In genomic region chr7:103348452-103348851, GRCh38 we compare ENCODE assay signal across 8 cellular contexts. TPM values are rescaled to one million over a fixed set of nuclear protein-coding genes. Genes with fewer than 3 reads are reported as not detected.
DNase-seq lines count a peak whose midpoint lies in the region; ATAC-seq, FAIRE-seq and TF ChIP-seq lines count a peak whose summit lies in the region.

No MANE protein-coding gene starts in this region.

- H3K36me3 ChIP-seq in testis (ENCODE audit: low read depth, missing control alignments): no peaks in the 10 kb centered on the region

- H3K36me3 Mint-ChIP-seq in activated CD8-positive, alpha-beta memory T cell treated with anti-CD3 and anti-CD28 coated beads, Interleukin-2, amount 10 ng/mL, durations not matched to agents 7 days and 5 days: peaks cover 31% of the 10 kb centered on the region
- H3K36me3 Mint-ChIP-seq in activated CD4-positive, alpha-beta memory T cell treated with anti-CD3 and anti-CD28 coated beads for 36 hours: peaks cover 35% of the 10 kb centered on the region

- intact Hi-C loops in activated CD4-positive, alpha-beta memory T cell treated with anti-CD3 and anti-CD28 coated beads for 36 hours (cut with micrococcal nuclease): loop anchor here (2.0 to 10.0 kb wide), 5 partner anchors 68 to 1664 kb away; partner anchors contain the start of genes ARMC10, FBXL13, KMT2E and NAPEPLD
- intact Hi-C loops in testis (cut with DNase I; ENCODE audit: low total_unique reads): no loop called here

- no peak for ATAC-seq in activated CD8-positive, alpha-beta memory T cell treated with anti-CD3 and anti-CD28 coated beads, Interleukin-2, amount 10 ng/mL, durations not matched to agents 7 days and 5 days
- ATAC-seq in activated CD4-positive, CD25-positive, alpha-beta regulatory T cell treated with anti-CD3 and anti-CD28 coated beads, Interleukin-2, amount 50 U/mL, for 24 hours: no peak
- ATAC-seq in GM21528 (IDR thresholded peaks at IDR 0.05; ENCODE audit: low FRiP score, unreplicated experiment): no peak

- H3K4me1 ChIP-seq in testis: peaks cover 19% of the 10 kb centered on the region

- H3K27ac Mint-ChIP-seq in activated CD8-positive, alpha-beta memory T cell treated with anti-CD3 and anti-CD28 coated beads, Interleukin-2, amount 10 ng/mL, durations not matched to agents 7 days and 5 days: peak overlapping the region; percentile 86
- H3K27ac Mint-ChIP-seq in activated CD4-positive, alpha-beta memory T cell treated with anti-CD3 and anti-CD28 coated beads for 36 hours: peak overlapping the region; percentile 88

- no peak for FAIRE-seq in GM12891 (lab: Jason Lieb, UNC)

- H3K4me3 ChIP-seq in iPS-18c (ENCODE audit: insufficient read depth, low read depth, low read length): peak overlapping the region; percentile 96
- H3K4me3 ChIP-seq in testis: peak overlapping the region; percentile 70 to 90

- no peak for TF ChIP-seq POLR2A in testis (IDR thresholded peaks at IDR 0.05)
- no peak for TF ChIP-seq POLR2A in GM12891 (IDR thresholded peaks at IDR 0.05; ENCODE audit: low read depth, low read length)

- H3K4me1 Mint-ChIP-seq in activated CD8-positive, alpha-beta memory T cell treated with anti-CD3 and anti-CD28 coated beads, Interleukin-2, amount 10 ng/mL, durations not matched to agents 7 days and 5 days: peaks cover 62% of the 10 kb centered on the region
- peaks cover 59% of the 10 kb centered on the region for H3K4me1 Mint-ChIP-seq in activated CD4-positive, alpha-beta memory T cell treated with anti-CD3 and anti-CD28 coated beads for 36 hours (ENCODE audit: low read depth)

- H3K27me3 ChIP-seq in testis: no peaks in the 10 kb centered on the region

- peak overlapping the region; percentile 99 for H3K4me3 Mint-ChIP-seq in activated CD8-positive, alpha-beta memory T cell treated with anti-CD3 and anti-CD28 coated beads, Interleukin-2, amount 10 ng/mL, durations not matched to agents 7 days and 5 days
- peak overlapping the region; percentile 91 for H3K4me3 Mint-ChIP-seq in activated CD4-positive, alpha-beta memory T cell treated with anti-CD3 and anti-CD28 coated beads for 36 hours

- H3K9me3 ChIP-seq in iPS-18c (ENCODE audit: control insufficient read depth, insufficient read depth, low read length) (no peaks in the 10 kb centered on the region), testis (no peaks in the 10 kb centered on the region)

- DNase-seq in activated CD8-positive, alpha-beta memory T cell treated with anti-CD3 and anti-CD28 coated beads, Interleukin-2, amount 10 ng/mL, durations not matched to agents 7 days and 5 days: peak; percentile 52
- no peak for DNase-seq in activated CD8-positive, alpha-beta memory T cell treated with anti-CD3 and anti-CD28 coated beads, Interleukin-2, amount 50 U/mL, for 4 hours
- DNase-seq in activated CD4-positive, alpha-beta memory T cell treated with anti-CD3 and anti-CD28 coated beads for 36 hours: peak; percentile 30
- DNase-seq in testis: no peak
- DNase-seq in GM12891 (ENCODE audit: insufficient read length, low spot score): no peak

- 12 to 22% methylated on average over 13 of the region's 13 CpGs for WGBS in testis, 2 donors

- H3K27ac ChIP-seq in testis: peak overlapping the region in 1 of 2 donors; percentile 74

- POLR2A ChIA-PET in activated CD4-positive, alpha-beta memory T cell treated with anti-CD3 and anti-CD28 coated beads for 36 hours (lab: Charles Lee): interaction anchor here (1.1 to 1.6 kb wide), 2 partner anchors 41 to 274 kb away, joined by 4 to 6 read pairs; partner anchors contain the start of genes ARMC10 and FBXL13

- TF ChIP-seq CTCF in testis (IDR thresholded peaks at IDR 0.05): no peak

- no peaks in the 10 kb centered on the region for H3K27me3 Mint-ChIP-seq in activated CD8-positive, alpha-beta memory T cell treated with anti-CD3 and anti-CD28 coated beads, Interleukin-2, amount 10 ng/mL, durations not matched to agents 7 days and 5 days
- no peaks in the 10 kb centered on the region for H3K27me3 Mint-ChIP-seq in activated CD4-positive, alpha-beta memory T cell treated with anti-CD3 and anti-CD28 coated beads for 36 hours

- CTCF ChIA-PET in activated CD8-positive, alpha-beta memory T cell treated with anti-CD3 and anti-CD28 coated beads, Interleukin-2, amount 10 ng/mL, durations not matched to agents 7 days and 5 days (lab: Charles Lee): interaction anchor here (0.9 to 1.7 kb wide), 3 partner anchors 10 to 1570 kb away, joined by 3 read pairs; no protein-coding TSS in a partner anchor
- CTCF ChIA-PET in activated CD4-positive, alpha-beta memory T cell treated with anti-CD3 and anti-CD28 coated beads for 36 hours (lab: Charles Lee): interaction anchor here (1.1 to 1.7 kb wide), 2 partner anchors 21 to 50 kb away, joined by 3 to 7 read pairs; no protein-coding TSS in a partner anchor

- no peaks in the 10 kb centered on the region for H3K9me3 Mint-ChIP-seq in activated CD8-positive, alpha-beta memory T cell treated with anti-CD3 and anti-CD28 coated beads, Interleukin-2, amount 10 ng/mL, durations not matched to agents 7 days and 5 days (ENCODE audit: low read depth)
- H3K9me3 Mint-ChIP-seq in activated CD4-positive, alpha-beta memory T cell treated with anti-CD3 and anti-CD28 coated beads for 36 hours: no peaks in the 10 kb centered on the region

TF ChIP-seq in GM12891, 5 proteins besides CTCF, POLR2A, EP300 and RAD21:
- TF ChIP-seq TAF1 (IDR thresholded peaks at IDR 0.05; ENCODE audit: low read depth, low read length) (no peak), POLR2AphosphoS5 (IDR thresholded peaks at IDR 0.05; ENCODE audit: low read depth, low read length) (no peak), POU2F2 (IDR thresholded peaks at IDR 0.05; ENCODE audit: low read depth, low read length) (no peak), SPI1 (IDR thresholded peaks at IDR 0.05; ENCODE audit: low read depth, low read length) (no peak), PAX5 (IDR thresholded peaks at IDR 0.05; ENCODE audit: insufficient read depth, low read length, severe bottlenecking) (no peak)
TF ChIP-seq in GM12891: peak in this region for 0.

RNA-seq across cellular contexts. Expression of gene PSMC2, which starts 1.0 kb away (rescaled TPM):
- 100 to 1,000 TPM; 138 to 195 TPM for total RNA-seq in activated CD8-positive, alpha-beta memory T cell treated with anti-CD3 and anti-CD28 coated beads, Interleukin-2, amount 10 ng/mL, durations not matched to agents 7 days and 5 days
- total RNA-seq in activated CD4-positive, alpha-beta memory T cell treated with anti-CD3 and anti-CD28 coated beads for 36 hours: 100 to 1,000 TPM; 161 to 165 TPM
- total RNA-seq in testis: 10 to 100 TPM; 74.5 to 80.9 TPM
- polyA plus RNA-seq in testis (ENCODE audit: insufficient read depth, low read depth, low replicate concordance): 151 TPM
- 152 TPM for polyA plus RNA-seq in GM12891 (2012; ENCODE audit: low read depth, missing spikeins)

RNA-seq across cellular contexts. Expression of gene DNAJC2, which starts 3.9 kb away (rescaled TPM):
- 10 to 100 TPM; 29.8 to 36.8 TPM for total RNA-seq in activated CD8-positive, alpha-beta memory T cell treated with anti-CD3 and anti-CD28 coated beads, Interleukin-2, amount 10 ng/mL, durations not matched to agents 7 days and 5 days
- total RNA-seq in activated CD4-positive, alpha-beta memory T cell treated with anti-CD3 and anti-CD28 coated beads for 36 hours: 10 to 100 TPM; 51.1 to 51.5 TPM
- 10 to 100 TPM; 27.6 to 39.7 TPM for total RNA-seq in testis
- 21.2 TPM for polyA plus RNA-seq in testis (ENCODE audit: insufficient read depth, low read depth, low replicate concordance)
- polyA plus RNA-seq in GM12891 (2012; ENCODE audit: low read depth, missing spikeins): 27.8 TPM

RNA-seq across cellular contexts. Expression of gene PMPCB, which starts 51.2 kb away (rescaled TPM):
- 10 to 100 TPM; 58.1 to 69.0 TPM for total RNA-seq in activated CD8-positive, alpha-beta memory T cell treated with anti-CD3 and anti-CD28 coated beads, Interleukin-2, amount 10 ng/mL, durations not matched to agents 7 days and 5 days
- 10 to 100 TPM; 81.9 to 85.0 TPM for total RNA-seq in activated CD4-positive, alpha-beta memory T cell treated with anti-CD3 and anti-CD28 coated beads for 36 hours
- 10 to 100 TPM; 63.2 to 63.7 TPM for total RNA-seq in testis
- 92.0 TPM for polyA plus RNA-seq in testis (ENCODE audit: insufficient read depth, low read depth, low replicate concordance)
- 95.8 TPM for polyA plus RNA-seq in GM12891 (2012; ENCODE audit: low read depth, missing spikeins)

Comparison
In these comparisons a context has a peak if more than half of its experiments do, and no peak if none do; other contexts are left out.
1. DNase-seq: peak in activated CD8-positive, alpha-beta memory T cell treated with anti-CD3 and anti-CD28 coated beads, Interleukin-2, amount 10 ng/mL, durations not matched to agents 7 days and 5 days (single experiment) and activated CD4-positive, alpha-beta memory T cell treated with anti-CD3 and anti-CD28 coated beads for 36 hours (single experiment); none in activated CD8-positive, alpha-beta memory T cell treated with anti-CD3 and anti-CD28 coated beads, Interleukin-2, amount 50 U/mL, for 4 hours (single experiment), testis (single experiment) and GM12891 (single experiment).